8 cellular contexts compared by ENCODE assay signal in the genomic region with DNA sequence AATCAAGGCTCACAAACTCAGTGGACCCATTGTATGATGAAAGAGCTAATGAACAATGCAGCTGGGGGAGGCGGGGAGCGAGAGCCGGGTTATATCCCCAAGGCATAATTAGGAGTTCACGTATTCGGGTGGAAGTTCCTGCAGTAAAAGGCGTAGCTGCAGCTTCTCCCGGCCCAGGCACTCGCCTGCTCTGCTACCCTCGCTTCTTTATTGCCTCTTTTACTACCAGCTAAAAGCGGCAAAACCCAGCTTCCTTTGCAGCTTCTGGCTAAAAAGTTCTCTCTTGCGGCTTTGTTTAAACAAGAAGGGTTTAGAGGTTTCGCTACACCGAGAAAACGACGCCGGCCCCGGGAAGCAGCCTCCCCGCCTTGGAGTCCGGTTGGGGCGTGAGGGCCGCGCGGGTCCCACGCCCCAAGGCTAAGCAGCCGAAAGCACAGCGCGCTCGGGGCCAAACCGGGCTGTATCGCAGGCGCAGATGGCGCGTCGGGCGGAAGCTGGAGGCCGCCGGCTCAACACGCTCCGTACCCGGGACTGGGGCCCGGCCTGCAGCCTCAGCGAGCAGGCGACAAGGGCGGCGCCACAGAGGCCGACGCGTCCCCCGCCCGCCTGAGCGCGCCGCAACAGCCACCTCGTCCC. TPM values are rescaled to one million over a fixed set of nuclear protein-coding genes. Genes with fewer than 3 reads are reported as not detected.
A peak's percentile ranks its signal among the peaks of the same experiment; 100 is the strongest.
DNase-seq lines count a peak whose midpoint lies in the region; ATAC-seq, FAIRE-seq and TF ChIP-seq lines count a peak whose summit lies in the region.

No MANE protein-coding gene starts in this region.

- H3K4me3 ChIP-seq in HUES64 (ENCODE audit: low read length) (peak overlapping the region; percentile 89), bronchial epithelial cell (ENCODE audit: low read depth, low read length) (peak overlapping the region; percentile 82), skeletal muscle cell (ENCODE audit: low read depth, low read length) (peak overlapping the region; percentile 90)

- peak; percentile 60 for DNase-seq in NCI-H1436 (lab: John Stamatoyannopoulos, UW)
- DNase-seq in NCI-H1436 treated with DMSO at 0.1 percent for 48 hours (lab: John Stamatoyannopoulos, UW): no peak
- DNase-seq in RPMI8226: peak; percentile 52
- peak; percentile 73 for DNase-seq in bronchial epithelial cell (ENCODE audit: low read depth)
- peak; percentile 41 for DNase-seq in iPS-NIHi7 (ENCODE audit: extremely low spot score)
- peak; percentile 57 for DNase-seq in skeletal muscle cell (ENCODE audit: low read depth)

- H3K27me3 ChIP-seq in HUES64 (ENCODE audit: insufficient read depth, low read length) (no peaks in the 10 kb centered on the region), bronchial epithelial cell (ENCODE audit: control insufficient read depth, insufficient read depth, low read length) (no peaks in the 10 kb centered on the region)

- no peaks in the 10 kb centered on the region for H3K9me3 ChIP-seq in HUES64 (ENCODE audit: insufficient read depth, low read depth, low read length)

- H3K36me3 ChIP-seq in HUES64 (ENCODE audit: insufficient read depth, low read length) (peaks cover 24% of the 10 kb centered on the region), bronchial epithelial cell (ENCODE audit: control insufficient read depth, insufficient read depth, low read length) (peaks cover 1% of the 10 kb centered on the region)

- under 1% methylated on average over 54 of the region's 54 CpGs for WGBS in HUES64

- no peak for FAIRE-seq in bronchial epithelial cell (lab: Jason Lieb, UNC)

- H3K9ac ChIP-seq in HUES64 (ENCODE audit: low read depth, low read length): peak overlapping the region; percentile 99

- no peak for TF ChIP-seq CTCF in bronchial epithelial cell (IDR thresholded peaks at IDR 0.05; ENCODE audit: insufficient read depth, low read length, severe bottlenecking)

- peak overlapping the region; percentile 100 for H3K27ac ChIP-seq in HUES64 (ENCODE audit: low read depth, low read length)

- peaks cover 30% of the 10 kb centered on the region for H3K4me1 ChIP-seq in HUES64 (ENCODE audit: insufficient read depth, low read length)

- ATAC-seq in GM21576 (IDR thresholded peaks at IDR 0.05; ENCODE audit: unreplicated experiment): peak; percentile 57

RNA-seq across cellular contexts. Expression of gene ZBTB2, which starts 1.6 kb away (rescaled TPM):
- 24.3 TPM for polyA plus RNA-seq in HUES64 (2013, experiment 1 of 2)
- polyA plus RNA-seq in HUES64 (2013, experiment 2 of 2): 22.1 TPM
- 5.4 and 9.2 TPM in 2 replicates for total RNA-seq in bronchial epithelial cell
